12 cellular contexts compared by ENCODE assay signal in genomic region chr6:129317931-129318820, GRCh38.
DNase-seq lines count a peak whose midpoint lies in the region; ATAC-seq and TF ChIP-seq lines count a peak whose summit lies in the region.
"Had no signal": no experiment of that assay in that cellular context is flagged by ENCODE, and none has a peak within 500 bp of the region (broad histone marks: within the 10 kb centered on the region; RNA-seq: fewer than 3 reads in every experiment).

No MANE protein-coding gene starts in this region.

- H3K4me1 ChIP-seq in adipocyte (ENCODE audit: control insufficient read depth, insufficient read depth, low read length) (peaks cover 24% of the 10 kb centered on the region), tibial nerve (peaks cover 0 to 10% (median 4%) of the 10 kb centered on the region in 4 donors), lower lobe of right lung (no peaks in the 10 kb centered on the region)

- H3K4me1 Mint-ChIP-seq in stimulated activated memory B cell treated with anti-CD40 and anti-IgM and Interleukin-4, amounts not matched to agents 10 μg/mL and 1 μg/mL and 100 μg/mL, for 72 hours: no peaks in the 10 kb centered on the region

- ATAC-seq in HG03521 (IDR thresholded peaks at IDR 0.05; ENCODE audit: unreplicated experiment) (no peak), lower lobe of right lung (no peak)
- no peak for ATAC-seq in stimulated activated memory B cell treated with anti-CD40 and anti-IgM and Interleukin-4, amounts not matched to agents 10 μg/mL and 1 μg/mL and 100 μg/mL, for 72 hours

- H3K27ac ChIP-seq in tibial nerve (no peak overlapping the region), lower lobe of right lung (no peak overlapping the region)
- H3K27ac ChIP-seq: BLaER1 treated with 17β-estradiol and CSF1 and Interleukin-3, amounts not matched to agents 10 nM and 100 nM; dorsolateral prefrontal cortex; vagina had no signal

- TF ChIP-seq POLR2A in tibial nerve (IDR thresholded peaks at IDR 0.05): no peak

- TF ChIP-seq EP300 in tibial nerve (IDR thresholded peaks at IDR 0.05): no peak

- no peaks in the 10 kb centered on the region for H3K27me3 Mint-ChIP-seq in stimulated activated memory B cell treated with anti-CD40 and anti-IgM and Interleukin-4, amounts not matched to agents 10 μg/mL and 1 μg/mL and 100 μg/mL, for 72 hours

- TF ChIP-seq CTCF in tibial nerve (IDR thresholded peaks at IDR 0.05) (no peak), lower lobe of right lung (IDR thresholded peaks at IDR 0.05) (no peak)

- H3K4me3 ChIP-seq in adipocyte (ENCODE audit: low read length) (peak overlapping the region; percentile 63), tibial nerve (no peak overlapping the region), lower lobe of right lung (no peak overlapping the region)
- H3K4me3 ChIP-seq: BLaER1 treated with 17β-estradiol and CSF1 and Interleukin-3, amounts not matched to agents 10 nM and 100 nM; vagina had no signal

- peak overlapping the region; percentile 43 for H3K9ac ChIP-seq in adipocyte (ENCODE audit: low read length)
- H3K9ac ChIP-seq: BLaER1 treated with 17β-estradiol and CSF1 and Interleukin-3, amounts not matched to agents 10 nM and 100 nM had no signal

- DNase-seq in A172 (ENCODE audit: low spot score) (peak; percentile 3), HPDE6-E6E7 (ENCODE audit: extremely low spot score) (peak; percentile 16), adipocyte (ENCODE audit: low read depth) (peak; percentile 94), iPS DF 4.7 (ENCODE audit: extremely low read depth, low spot score) (peak; percentile 66), tibial nerve (ENCODE audit: low spot score in 2 of 2) (no peak), lower lobe of right lung (no peak)
- DNase-seq: activated CD8-positive, alpha-beta memory T cell treated with anti-CD3 and anti-CD28 coated beads, Interleukin-2, amount 50 U/mL, for 4 hours; dorsolateral prefrontal cortex had no signal

- H3K36me3 Mint-ChIP-seq in stimulated activated memory B cell treated with anti-CD40 and anti-IgM and Interleukin-4, amounts not matched to agents 10 μg/mL and 1 μg/mL and 100 μg/mL, for 72 hours: no peaks in the 10 kb centered on the region

- no peaks in the 10 kb centered on the region for H3K9me3 Mint-ChIP-seq in stimulated activated memory B cell treated with anti-CD40 and anti-IgM and Interleukin-4, amounts not matched to agents 10 μg/mL and 1 μg/mL and 100 μg/mL, for 72 hours

- no peak overlapping the region for H3K27ac Mint-ChIP-seq in stimulated activated memory B cell treated with anti-CD40 and anti-IgM and Interleukin-4, amounts not matched to agents 10 μg/mL and 1 μg/mL and 100 μg/mL, for 72 hours

- WGBS in tibial nerve, 2 donors: 20 to 25% methylated on average over 3 of the region's 3 CpGs

- H3K9me3 ChIP-seq in adipocyte (ENCODE audit: control insufficient read depth, low read length) (no peaks in the 10 kb centered on the region), tibial nerve (no peaks in the 10 kb centered on the region), lower lobe of right lung (no peaks in the 10 kb centered on the region)
- H3K9me3 ChIP-seq: BLaER1 treated with 17β-estradiol and CSF1 and Interleukin-3, amounts not matched to agents 10 nM and 100 nM; vagina had no signal

- H3K36me3 ChIP-seq in adipocyte (ENCODE audit: control insufficient read depth, insufficient read depth, low read length, severe bottlenecking) (peaks cover 63% of the 10 kb centered on the region), tibial nerve (peaks cover 0 to 69% (median 0%) of the 10 kb centered on the region in 3 donors), lower lobe of right lung (no peaks in the 10 kb centered on the region)
- H3K36me3 ChIP-seq: BLaER1 treated with 17β-estradiol and CSF1 and Interleukin-3, amounts not matched to agents 10 nM and 100 nM had no signal

- intact Hi-C loops in lower lobe of right lung (cut with DNase I): no loop called here

- no peak overlapping the region for H3K4me3 Mint-ChIP-seq in stimulated activated memory B cell treated with anti-CD40 and anti-IgM and Interleukin-4, amounts not matched to agents 10 μg/mL and 1 μg/mL and 100 μg/mL, for 72 hours

- H3K27me3 ChIP-seq in adipocyte (replicated peaks; ENCODE audit: control insufficient read depth, insufficient read depth, low read length): no peaks in the 10 kb centered on the region
- H3K27me3 ChIP-seq in tibial nerve: no peaks in the 10 kb centered on the region
- no peaks in the 10 kb centered on the region for H3K27me3 ChIP-seq in lower lobe of right lung (ENCODE audit: low read depth)
- H3K27me3 ChIP-seq: BLaER1 treated with 17β-estradiol and CSF1 and Interleukin-3, amounts not matched to agents 10 nM and 100 nM; dorsolateral prefrontal cortex; vagina had no signal

Comparison
In these comparisons a context has a peak if more than half of its experiments do, and no peak if none do; other contexts are left out.
1. DNase-seq: peak in A172 (single experiment), HPDE6-E6E7 (single experiment), adipocyte (single experiment) and iPS DF 4.7 (single experiment); none in tibial nerve (0 of 2) and lower lobe of right lung (single experiment).